14 cellular contexts compared by ENCODE assay signal in the genomic region with DNA sequence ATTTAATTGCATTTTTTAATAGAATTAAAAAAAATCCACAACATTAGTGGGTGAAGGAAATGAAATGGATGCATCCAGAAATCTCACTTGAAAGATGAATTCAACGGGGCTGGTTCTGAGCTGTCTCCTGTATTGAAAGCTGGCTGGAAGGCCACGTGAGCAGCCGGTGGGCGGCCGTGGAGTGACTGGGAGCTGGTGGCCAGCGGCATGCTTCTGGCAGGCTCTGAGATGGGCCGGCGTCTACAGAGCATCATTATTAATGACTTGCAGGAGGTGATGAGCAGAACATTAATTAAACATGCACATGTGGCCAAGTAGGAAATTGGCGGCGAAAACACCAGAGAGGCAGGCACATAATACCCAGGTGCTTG.
DNase-seq lines count a peak whose midpoint lies in the region; ATAC-seq and TF ChIP-seq lines count a peak whose summit lies in the region.
"Had no signal": no experiment of that assay in that cellular context is flagged by ENCODE, and none has a peak within 500 bp of the region (broad histone marks: within the 10 kb centered on the region; RNA-seq: fewer than 3 reads in every experiment).

No MANE protein-coding gene starts in this region.

- CTCF ChIA-PET in CD4-positive, alpha-beta T cell (lab: Charles Lee): no interaction called here

- POLR2A ChIA-PET in CD4-positive, alpha-beta T cell (lab: Charles Lee): no interaction called here

- H3K27me3 ChIP-seq in CD4-positive, alpha-beta T cell (ENCODE audit: control insufficient read depth, insufficient read depth, low read length): no peaks in the 10 kb centered on the region
- H3K27me3 ChIP-seq: BE2C had no signal

- no peak overlapping the region for H3K27ac ChIP-seq in CD4-positive, alpha-beta T cell (ENCODE audit: low read depth, low read length)
- H3K27ac ChIP-seq: C4-2B, HL-60 had no signal

- no peak overlapping the region for H3K4me3 Mint-ChIP-seq in CD4-positive, alpha-beta T cell
- H3K4me3 Mint-ChIP-seq: CD8-positive, alpha-beta T cell had no signal

- H3K9me3 ChIP-seq in CD4-positive, alpha-beta T cell (ENCODE audit: control insufficient read depth, low read length): no peaks in the 10 kb centered on the region
- H3K9me3 ChIP-seq: BE2C had no signal

- peaks cover 2% of the 10 kb centered on the region for H3K9me3 Mint-ChIP-seq in CD4-positive, alpha-beta T cell

- intact Hi-C loops in posterior cingulate gyrus (cut with DNase I) (no loop called here), left cardiac atrium (cut with DNase I) (no loop called here)
- intact Hi-C loops in CD4-positive, alpha-beta T cell (cut with DNase I, micrococcal nuclease): no loop called here

- H3K4me1 Mint-ChIP-seq in CD4-positive, alpha-beta T cell (ENCODE audit: low read depth): no peaks in the 10 kb centered on the region

- DNase-seq in GM03348 (ENCODE audit: low spot score) (peak; percentile 16), SK-N-DZ (ENCODE audit: low spot score) (peak; percentile 47), ecto neural progenitor cell (ENCODE audit: low spot score) (peak; percentile 27), posterior cingulate gyrus (peak in 6 of 10 donors; percentile 23 to 92 (median 67)), GM13977 (ENCODE audit: low spot score) (no peak), left cardiac atrium (no peak), NCI-H2227 treated with DMSO at 0.1 percent for 48 hours (lab: John Stamatoyannopoulos, UW) (no peak)
- DNase-seq in CD4-positive, alpha-beta T cell: no peak
- DNase-seq: BE2C; CD8-positive, alpha-beta T cell; COR-L47; DMS79 had no signal

- no peak for TF ChIP-seq CTCF in GM13977 (IDR thresholded peaks at IDR 0.05; ENCODE audit: extremely low read depth, insufficient read depth, missing control alignments)
- TF ChIP-seq CTCF in CD4-positive, alpha-beta T cell (IDR thresholded peaks at IDR 0.05): no peak

- H3K27me3 Mint-ChIP-seq in CD4-positive, alpha-beta T cell: no peaks in the 10 kb centered on the region

- no peak overlapping the region for H3K27ac Mint-ChIP-seq in CD4-positive, alpha-beta T cell
- H3K27ac Mint-ChIP-seq: CD8-positive, alpha-beta T cell had no signal

- no peak for ATAC-seq in CD4-positive, alpha-beta T cell (ENCODE audit: poor library complexity)
- no peak for ATAC-seq in left cardiac atrium
- ATAC-seq: CD8-positive, alpha-beta T cell had no signal

- no peaks in the 10 kb centered on the region for H3K36me3 Mint-ChIP-seq in CD4-positive, alpha-beta T cell (ENCODE audit: low read depth)
- H3K36me3 Mint-ChIP-seq: CD8-positive, alpha-beta T cell had no signal

- in situ Hi-C loops in GM13977 (cut with MboI; ENCODE audit: low pct_unique_long_range_greater_than_20kb, low sequenced_read_pairs, unreplicated experiment): no loop called here

Comparison
In these comparisons a context has a peak if more than half of its experiments do, and no peak if none do; other contexts are left out.
1. DNase-seq: peak in GM03348 (single experiment), SK-N-DZ (single experiment), ecto neural progenitor cell (single experiment) and posterior cingulate gyrus (6 of 10); none in GM13977 (single experiment), CD4-positive, alpha-beta T cell (0 of 10), left cardiac atrium (single experiment) and NCI-H2227 treated with DMSO at 0.1 percent for 48 hours (single experiment).